Comparison of ENCODE assay signal across 19 cellular contexts in genomic region chr16:85358704-85359146, GRCh38.
"Had no signal": no experiment of that assay in that cellular context is flagged by ENCODE, and none has a peak within 500 bp of the region (broad histone marks: within the 10 kb centered on the region; RNA-seq: fewer than 3 reads in every experiment).

No MANE protein-coding gene starts in this region.

- H3K27ac Mint-ChIP-seq: activated CD4-positive, alpha-beta memory T cell treated with anti-CD3 and anti-CD28 coated beads, Interleukin-2, amount 10 ng/mL, durations not matched to agents 7 days and 5 days; activated CD8-positive, alpha-beta memory T cell treated with anti-CD3 and anti-CD28 coated beads, Interleukin-2, amount 10 ng/mL, durations not matched to agents 7 days and 5 days; stimulated activated naive CD8-positive, alpha-beta T cell treated with anti-CD3 and anti-CD28 coated beads, Interleukin-15, Interleukin-2, amounts not matched to agents 100 ng/mL and 50 ng/mL, for 24 hours; T-cell had no signal

- H3K27me3 ChIP-seq: ascending aorta, esophagus squamous epithelium, suprapubic skin, transverse colon had no signal

- H3K27me3 Mint-ChIP-seq: stimulated activated naive CD8-positive, alpha-beta T cell treated with anti-CD3 and anti-CD28 coated beads, Interleukin-15, Interleukin-2, amounts not matched to agents 100 ng/mL and 50 ng/mL, for 24 hours had no signal

- H3K4me3 Mint-ChIP-seq: activated CD4-positive, alpha-beta memory T cell treated with anti-CD3 and anti-CD28 coated beads, Interleukin-2, amount 10 ng/mL, durations not matched to agents 7 days and 5 days; activated CD8-positive, alpha-beta memory T cell treated with anti-CD3 and anti-CD28 coated beads, Interleukin-2, amount 10 ng/mL, durations not matched to agents 7 days and 5 days; nephron; stimulated activated naive CD8-positive, alpha-beta T cell treated with anti-CD3 and anti-CD28 coated beads, Interleukin-15, Interleukin-2, amounts not matched to agents 100 ng/mL and 50 ng/mL, for 24 hours; T-cell had no signal

- ATAC-seq: activated CD8-positive, alpha-beta memory T cell treated with anti-CD3 and anti-CD28 coated beads, Interleukin-2, amount 10 ng/mL, durations not matched to agents 7 days and 5 days; lower lobe of right lung; T-cell had no signal

- DNase-seq: activated CD4-positive, alpha-beta memory T cell treated with anti-CD3 and anti-CD28 coated beads, Interleukin-2, amount 10 ng/mL, durations not matched to agents 7 days and 5 days; activated CD4-positive, alpha-beta T cell treated with anti-CD3 and anti-CD28 coated beads for 48 hours; activated CD4-positive, CD25-positive, alpha-beta regulatory T cell; activated CD8-positive, alpha-beta memory T cell treated with anti-CD3 and anti-CD28 coated beads, Interleukin-2, amount 10 ng/mL, durations not matched to agents 7 days and 5 days; activated naive CD4-positive, alpha-beta T cell treated with anti-CD3 and anti-CD28 coated beads, Interleukin-2, amount 50 U/mL, for 16 hours; activated T-cell treated with anti-CD3 and anti-CD28 coated beads, Interleukin-2, amount 50 U/mL, for 1 hour; dermis blood vessel endothelial cell; effector memory CD4-positive, alpha-beta T cell; esophagus squamous epithelium; left cardiac atrium; lower lobe of right lung; stimulated activated CD4-positive, alpha-beta T cell treated with anti-CD3 and anti-CD28 coated beads, Interleukin-12 subunit alpha, Interleukin-12 subunit beta, amount 100 ng/mL, for 4 hours; stimulated activated CD4-positive, alpha-beta T cell treated with anti-CD3 and anti-CD28 coated beads, Interleukin-1b, Interleukin-23, amount 100 ng/mL, for 48 hours; T-cell; transverse colon had no signal

- H3K9me3 Mint-ChIP-seq: activated CD4-positive, alpha-beta memory T cell treated with anti-CD3 and anti-CD28 coated beads, Interleukin-2, amount 10 ng/mL, durations not matched to agents 7 days and 5 days; nephron; stimulated activated naive CD8-positive, alpha-beta T cell treated with anti-CD3 and anti-CD28 coated beads, Interleukin-15, Interleukin-2, amounts not matched to agents 100 ng/mL and 50 ng/mL, for 24 hours; T-cell had no signal

- H3K9me3 ChIP-seq: ascending aorta, esophagus squamous epithelium, lower lobe of right lung, suprapubic skin, transverse colon had no signal

- H3K36me3 ChIP-seq: ascending aorta, esophagus squamous epithelium, lower lobe of right lung, suprapubic skin, transverse colon had no signal

- H3K27ac ChIP-seq: ascending aorta, esophagus squamous epithelium, lower lobe of right lung, suprapubic skin, transverse colon had no signal

- H3K4me3 ChIP-seq: ascending aorta, esophagus squamous epithelium, lower lobe of right lung, suprapubic skin, transverse colon had no signal

- H3K4me1 Mint-ChIP-seq: activated CD4-positive, alpha-beta memory T cell treated with anti-CD3 and anti-CD28 coated beads, Interleukin-2, amount 10 ng/mL, durations not matched to agents 7 days and 5 days; activated CD8-positive, alpha-beta memory T cell treated with anti-CD3 and anti-CD28 coated beads, Interleukin-2, amount 10 ng/mL, durations not matched to agents 7 days and 5 days had no signal

- H3K36me3 Mint-ChIP-seq: activated CD8-positive, alpha-beta memory T cell treated with anti-CD3 and anti-CD28 coated beads, Interleukin-2, amount 10 ng/mL, durations not matched to agents 7 days and 5 days; T-cell had no signal
